23 cellular contexts compared by ENCODE assay signal in the genomic region with DNA sequence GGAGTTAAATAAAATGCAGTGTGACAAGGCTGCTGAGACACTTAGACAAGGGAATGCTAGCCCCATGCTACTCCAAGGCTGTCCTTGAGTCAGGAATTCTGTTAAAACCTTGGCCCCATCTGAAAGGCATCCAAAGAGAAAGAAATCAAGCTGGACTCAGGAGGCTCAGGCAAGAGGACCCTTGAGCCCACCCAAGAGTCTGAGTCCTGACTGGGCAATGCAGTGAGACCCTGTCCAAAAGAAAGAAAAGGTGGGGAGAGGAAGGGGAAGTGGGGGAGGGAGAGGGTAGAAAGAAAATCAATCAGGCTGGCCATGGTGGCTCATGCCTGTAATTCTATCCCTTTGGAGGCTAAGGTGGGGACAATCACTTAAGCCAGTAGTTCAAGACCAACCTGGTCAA. TPM values are rescaled to one million over a fixed set of nuclear protein-coding genes. Genes with fewer than 3 reads are reported as not detected.
A peak's percentile ranks its signal among the peaks of the same experiment; 100 is the strongest.
DNase-seq lines count a peak whose midpoint lies in the region; ATAC-seq and TF ChIP-seq lines count a peak whose summit lies in the region.
"Had no signal": no experiment of that assay in that cellular context is flagged by ENCODE, and none has a peak within 500 bp of the region (broad histone marks: within the 10 kb centered on the region; RNA-seq: fewer than 3 reads in every experiment).

No MANE protein-coding gene starts in this region.

- in situ Hi-C loops in HAP-1 (cut with MboI; ENCODE audit: low sequenced_read_pairs): no loop called here

- no peak for TF ChIP-seq POLR2A in thyroid gland (IDR thresholded peaks at IDR 0.05)

- ATAC-seq in WTC11 (no peak), memory B cell (ENCODE audit: low read depth) (no peak), GM21576 (IDR thresholded peaks at IDR 0.05; ENCODE audit: unreplicated experiment) (no peak)

- H3K4me3 ChIP-seq in thyroid gland (replicated peaks in 1 of 3): no peak overlapping the region
- no peak overlapping the region for H3K4me3 ChIP-seq in HAP-1
- H3K4me3 ChIP-seq: adrenal gland, tibial artery had no signal

- POLR2A ChIA-PET in activated CD4-positive, alpha-beta T cell treated with anti-CD3 and anti-CD28 coated beads, Interleukin-2, amount 10 ng/mL, durations not matched to agents 7 days and 5 days (lab: Charles Lee): interaction anchor here (0.6 kb wide), 1 partner anchor 9 kb away, joined by 5 read pairs; no protein-coding TSS in a partner anchor
- POLR2A ChIA-PET in WTC11 (lab: Charles Lee): no interaction called here

- peaks cover 73% of the 10 kb centered on the region for H3K4me1 Mint-ChIP-seq in activated CD4-positive, alpha-beta T cell treated with anti-CD3 and anti-CD28 coated beads, Interleukin-2, amount 10 ng/mL, durations not matched to agents 7 days and 5 days
- peaks cover 51% of the 10 kb centered on the region for H3K4me1 Mint-ChIP-seq in WTC11
- peaks cover 46% of the 10 kb centered on the region for H3K4me1 Mint-ChIP-seq in memory B cell

- peaks cover 41% of the 10 kb centered on the region for H3K36me3 Mint-ChIP-seq in activated CD4-positive, alpha-beta T cell treated with anti-CD3 and anti-CD28 coated beads, Interleukin-2, amount 10 ng/mL, durations not matched to agents 7 days and 5 days (ENCODE audit: low read depth)
- H3K36me3 Mint-ChIP-seq in WTC11 (peaks cover 4% of the 10 kb centered on the region; the same call in 1 of the 2 replicates), memory B cell (peaks cover 3% of the 10 kb centered on the region)

- H3K36me3 ChIP-seq in thyroid gland (no peaks in the 10 kb centered on the region), HAP-1 (replicated peaks) (no peaks in the 10 kb centered on the region)
- H3K36me3 ChIP-seq: adrenal gland, tibial artery had no signal

- H3K4me3 Mint-ChIP-seq in activated CD4-positive, alpha-beta T cell treated with anti-CD3 and anti-CD28 coated beads, Interleukin-2, amount 10 ng/mL, durations not matched to agents 7 days and 5 days: no peak overlapping the region
- H3K4me3 Mint-ChIP-seq in WTC11 (no peak overlapping the region), memory B cell (no peak overlapping the region)
- H3K4me3 Mint-ChIP-seq: mesothelial cell of epicardium, neural crest cell had no signal

- DNase-seq in activated CD4-positive, alpha-beta T cell treated with anti-CD3 and anti-CD28 coated beads, Interleukin-2, amount 10 ng/mL, durations not matched to agents 7 days and 5 days: no peak
- DNase-seq in activated CD4-positive, alpha-beta T cell treated with anti-CD3 and anti-CD28 coated beads, Interleukin-2, amount 50 U/mL, for 1 hour: no peak
- no peak for DNase-seq in WTC11 (ENCODE audit: low spot score)
- DNase-seq in memory B cell (ENCODE audit: low spot score in 2 of 2): no peak
- DNase-seq in thyroid gland: no peak
- no peak for DNase-seq in HAP-1 (ENCODE audit: low spot score in 2 of 2)
- DNase-seq in NCI-H1048 (lab: John Stamatoyannopoulos, UW): no peak
- DNase-seq: 8988T; activated CD4-positive, alpha-beta T cell treated with anti-CD3 and anti-CD28 coated beads for 1 hour; AML-193; COR-L47; dermis blood vessel endothelial cell; foreskin fibroblast; NCI-H1436; NCI-H526; stimulated activated CD4-positive, alpha-beta T cell treated with anti-CD3 and anti-CD28 coated beads, Interleukin-1b, Interleukin-23, amount 100 ng/mL, for 48 hours; stimulated activated naive CD4-positive, alpha-beta T cell treated with Interleukin-2 at 50 U/mL for 16 hours had no signal

- H3K9me3 ChIP-seq in thyroid gland (no peaks in the 10 kb centered on the region), HAP-1 (no peaks in the 10 kb centered on the region)
- H3K9me3 ChIP-seq: adrenal gland, tibial artery had no signal

- H3K4me1 ChIP-seq in thyroid gland (peaks cover 31 to 36% of the 10 kb centered on the region in 2 donors), HAP-1 (no peaks in the 10 kb centered on the region; the same call in 1 of the 2 replicates)

- no peaks in the 10 kb centered on the region for H3K9me3 Mint-ChIP-seq in activated CD4-positive, alpha-beta T cell treated with anti-CD3 and anti-CD28 coated beads, Interleukin-2, amount 10 ng/mL, durations not matched to agents 7 days and 5 days
- H3K9me3 Mint-ChIP-seq in WTC11 (no peaks in the 10 kb centered on the region), memory B cell (no peaks in the 10 kb centered on the region)
- H3K9me3 Mint-ChIP-seq: activated T-helper 2 cell treated with anti-CD3 and anti-CD28 coated beads, Interferon-gamma antibody, Interleukin-2, Interleukin-4, amounts not matched to agents 10 μg/mL and 5 μg/mL and 100 μg/mL, durations not matched to agents 14 hours and 24 hours and 36 hours; mesothelial cell of epicardium; neural crest cell had no signal

- no peaks in the 10 kb centered on the region for H3K27me3 Mint-ChIP-seq in activated CD4-positive, alpha-beta T cell treated with anti-CD3 and anti-CD28 coated beads, Interleukin-2, amount 10 ng/mL, durations not matched to agents 7 days and 5 days
- H3K27me3 Mint-ChIP-seq in WTC11 (ENCODE audit: low read depth) (no peaks in the 10 kb centered on the region), memory B cell (no peaks in the 10 kb centered on the region)

- CTCF ChIA-PET in activated CD4-positive, alpha-beta T cell treated with anti-CD3 and anti-CD28 coated beads, Interleukin-2, amount 10 ng/mL, durations not matched to agents 7 days and 5 days (lab: Charles Lee): interaction anchor here (0.7 to 1.1 kb wide), 2 partner anchors 16 to 80 kb away, joined by 3 to 4 read pairs; no protein-coding TSS in a partner anchor
- CTCF ChIA-PET in WTC11 (lab: Charles Lee): interaction anchor here (1.1 kb wide), 1 partner anchor 75 kb away, joined by 3 read pairs; no protein-coding TSS in a partner anchor

- H3K27ac Mint-ChIP-seq in activated CD4-positive, alpha-beta T cell treated with anti-CD3 and anti-CD28 coated beads, Interleukin-2, amount 10 ng/mL, durations not matched to agents 7 days and 5 days: peak overlapping the region; percentile 14
- H3K27ac Mint-ChIP-seq in WTC11: peak overlapping the region; percentile 46
- H3K27ac Mint-ChIP-seq in memory B cell: peak overlapping the region; percentile 49
- H3K27ac Mint-ChIP-seq: activated T-helper 2 cell treated with anti-CD3 and anti-CD28 coated beads, Interferon-gamma antibody, Interleukin-2, Interleukin-4, amounts not matched to agents 10 μg/mL and 5 μg/mL and 100 μg/mL, durations not matched to agents 14 hours and 24 hours and 36 hours had no signal

- H3K27me3 ChIP-seq in thyroid gland (no peaks in the 10 kb centered on the region), HAP-1 (ENCODE audit: low read depth) (no peaks in the 10 kb centered on the region)
- H3K27me3 ChIP-seq: adrenal gland, tibial artery had no signal

- no peak for TF ChIP-seq CTCF in WTC11 (IDR thresholded peaks at IDR 0.05)
- no peak for TF ChIP-seq CTCF in thyroid gland (IDR thresholded peaks at IDR 0.05)

- intact Hi-C loops in thyroid gland (cut with DNase I): no loop called here

- H3K27ac ChIP-seq in thyroid gland: peak overlapping the region; percentile 53 to 81 (median 72)
- H3K27ac ChIP-seq: tibial artery had no signal

TF ChIP-seq in WTC11, 78 proteins besides CTCF, POLR2A, EP300 and RAD21:
- TF ChIP-seq ZNF121 (CRISPR knock-in tag; IDR thresholded peaks at IDR 0.05) (peak; percentile 93), NFE2L1 (CRISPR knock-in tag; IDR thresholded peaks at IDR 0.05) (no peak), TEAD1 (CRISPR knock-in tag; IDR thresholded peaks at IDR 0.05) (no peak)
- TF ChIP-seq, protein P1, sequence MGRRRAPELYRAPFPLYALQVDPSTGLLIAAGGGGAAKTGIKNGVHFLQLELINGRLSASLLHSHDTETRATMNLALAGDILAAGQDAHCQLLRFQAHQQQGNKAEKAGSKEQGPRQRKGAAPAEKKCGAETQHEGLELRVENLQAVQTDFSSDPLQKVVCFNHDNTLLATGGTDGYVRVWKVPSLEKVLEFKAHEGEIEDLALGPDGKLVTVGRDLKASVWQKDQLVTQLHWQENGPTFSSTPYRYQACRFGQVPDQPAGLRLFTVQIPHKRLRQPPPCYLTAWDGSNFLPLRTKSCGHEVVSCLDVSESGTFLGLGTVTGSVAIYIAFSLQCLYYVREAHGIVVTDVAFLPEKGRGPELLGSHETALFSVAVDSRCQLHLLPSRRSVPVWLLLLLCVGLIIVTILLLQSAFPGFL (CRISPR knock-in tag; IDR thresholded peaks at IDR 0.05; ENCODE audit: borderline replicate concordance): no peak

RNA-seq across cellular contexts. Expression of a gene that starts 26.7 kb away (rescaled TPM):
- total RNA-seq in activated CD4-positive, alpha-beta T cell treated with anti-CD3 and anti-CD28 coated beads, Interleukin-2, amount 10 ng/mL, durations not matched to agents 7 days and 5 days: 100 to 1,000 TPM; 121 to 134 TPM
- total RNA-seq in WTC11 (2021) (119 to 128 TPM (median 124 TPM) in 3 replicates), thyroid gland (10 to 100 TPM; 59.5 to 85.0 (median 81.5) TPM)
